In the genomic region with DNA sequence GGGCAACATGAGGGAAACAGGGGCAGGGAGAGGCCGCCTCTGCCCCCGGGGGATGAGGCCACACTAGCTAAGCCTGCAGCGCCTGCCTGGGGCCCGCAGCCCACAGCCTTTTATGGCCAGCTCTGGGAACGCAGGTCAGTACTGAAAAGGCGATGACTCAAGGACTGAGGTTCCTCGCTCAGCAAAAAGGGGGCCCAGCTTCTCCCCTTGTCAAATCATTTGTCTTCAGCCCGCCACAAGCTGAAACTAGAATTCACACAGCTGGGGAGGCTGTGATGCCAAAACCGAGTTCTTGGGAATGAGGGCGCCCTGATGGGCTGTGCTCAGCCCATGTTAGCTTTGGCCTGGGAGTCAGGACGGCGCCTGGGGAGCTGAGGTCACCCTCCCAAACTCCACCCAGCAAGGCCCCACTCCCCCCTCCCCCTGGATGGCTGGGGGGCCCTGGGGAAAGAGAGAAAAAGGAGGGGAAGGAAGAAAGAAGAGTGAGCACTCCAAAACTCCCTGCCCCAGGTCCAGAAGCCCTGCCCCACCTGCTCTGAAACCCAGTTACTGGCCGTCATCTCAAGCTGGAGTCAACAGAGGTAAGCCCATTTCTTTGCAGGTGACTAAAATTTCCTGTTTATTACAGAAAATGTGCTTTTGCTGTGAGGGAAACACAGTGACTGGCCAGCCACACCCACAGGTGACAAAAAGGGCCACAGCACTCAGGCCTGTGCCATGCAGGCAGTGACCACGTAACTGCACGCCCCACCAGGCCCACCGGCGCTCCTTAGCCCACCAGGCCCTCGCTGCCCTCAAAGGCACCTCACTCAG, we compare ENCODE assay signal across 8 cellular contexts. TPM values are rescaled to one million over a fixed set of nuclear protein-coding genes. Genes with fewer than 3 reads are reported as not detected.
DNase-seq lines count a peak whose midpoint lies in the region; ATAC-seq and TF ChIP-seq lines count a peak whose summit lies in the region.

No MANE protein-coding gene starts in this region.

- TF ChIP-seq POLR2A in right lobe of liver (IDR thresholded peaks at IDR 0.05), result no peak

- DNase-seq in stimulated activated CD4-positive, alpha-beta T cell treated with anti-CD3 and anti-CD28 coated beads, Interleukin-15, amount 100 ng/mL, for 24 hours, result peak; percentile 83
- DNase-seq in stimulated activated CD4-positive, alpha-beta T cell treated with anti-CD3 and anti-CD28 coated beads, Interleukin-4, amount 100 ng/mL, for 4 hours, result no peak
- DNase-seq in NOMO-1 (lab: John Stamatoyannopoulos, UW; ENCODE audit: unreplicated experiment in 2 of 2) (peak; percentile 65 to 68), brain microvascular endothelial cell (peak; percentile 72), right lobe of liver (peak in 1 of 3 donors; percentile 55), substantia nigra (lab: John Stamatoyannopoulos, UW) (peak in 20 of 49 donors; percentile 18 to 77 (median 48)), NCI-H2107 treated with DMSO at 0.1 percent for 48 hours (lab: John Stamatoyannopoulos, UW; ENCODE audit: unreplicated experiment) (no peak), NCI-H774 (lab: John Stamatoyannopoulos, UW) (no peak)

- TF ChIP-seq CTCF in brain microvascular endothelial cell (IDR thresholded peaks at IDR 0.05; ENCODE audit: low read depth, low read length, missing control alignments), result no peak
- TF ChIP-seq CTCF in right lobe of liver (IDR thresholded peaks at IDR 0.05), result no peak

- H3K36me3 ChIP-seq in brain microvascular endothelial cell (replicated peaks) (peaks cover 5% of the 10 kb centered on the region), right lobe of liver (no peaks in the 10 kb centered on the region)

- WGBS in right lobe of liver (ENCODE audit: insufficient coverage, low coverage, low lambda C conversion rate, missing lambda C conversion rate), result 55% methylated on average over 13 of the region's 18 CpGs

- ATAC-seq in right lobe of liver, result peak; percentile 4 to 45 (median 28)

- no peak overlapping the region for H3K4me3 ChIP-seq in brain microvascular endothelial cell (ENCODE audit: low read depth, low read length)
- H3K4me3 ChIP-seq in right lobe of liver, result no peak overlapping the region

- H3K27me3 ChIP-seq in brain microvascular endothelial cell (replicated peaks), result no peaks in the 10 kb centered on the region
- H3K27me3 ChIP-seq in right lobe of liver, result no peaks in the 10 kb centered on the region

- H3K27ac ChIP-seq in brain microvascular endothelial cell, result peak overlapping the region; percentile 83
- peak overlapping the region; percentile 49 to 60 (median 52) for H3K27ac ChIP-seq in right lobe of liver
- H3K27ac ChIP-seq in substantia nigra (ENCODE audit: low read depth, low read length, poor library complexity, severe bottlenecking), result peak overlapping the region; percentile 74

- H3K9me3 ChIP-seq in right lobe of liver, result no peaks in the 10 kb centered on the region

- in situ Hi-C loops in brain microvascular endothelial cell (cut with HindIII; ENCODE audit: low pct_ligation_motif_present, low sequenced_read_pairs), result no loop called here

- intact Hi-C loops in right lobe of liver (cut with DNase I), result no loop called here

- H3K4me1 ChIP-seq in right lobe of liver, result peaks cover 0 to 33% (median 20%) of the 10 kb centered on the region in 4 donors

RNA-seq across cellular contexts. Expression of a gene that starts 13.7 kb away (rescaled TPM):
- total RNA-seq in right lobe of liver, result 10 to 100 TPM; 18.8 to 36.1 (median 26.3) TPM

RNA-seq across cellular contexts. Expression of a gene that starts 20.2 kb away (rescaled TPM):
- total RNA-seq in right lobe of liver, result 1 to 10 TPM in 1 of 6 experiments, under 1 TPM in 5; 0.63 to 1.1 (median 0.99) TPM

RNA-seq across cellular contexts. Expression of a gene that starts 52.3 kb away (rescaled TPM):
- total RNA-seq in right lobe of liver, result 10 to 100 TPM; 26.4 to 42.9 (median 32.2) TPM

RNA-seq across cellular contexts. Expression of a gene that starts 54.3 kb away (rescaled TPM):
- total RNA-seq in right lobe of liver, result 10 to 100 TPM; 13.1 to 21.5 (median 17.0) TPM

RNA-seq across cellular contexts. Expression of a gene that starts 59.8 kb away (rescaled TPM):
- 10 to 100 TPM in 1 of 6 experiments, 1 to 10 TPM in 5; 6.8 to 12.6 (median 8.9) TPM for total RNA-seq in right lobe of liver

Comparison
In these comparisons a context has a peak if more than half of its experiments do, and no peak if none do; other contexts are left out.
1. DNase-seq: peak in stimulated activated CD4-positive, alpha-beta T cell treated with anti-CD3 and anti-CD28 coated beads, Interleukin-15, amount 100 ng/mL, for 24 hours (single experiment), NOMO-1 (2 of 2) and brain microvascular endothelial cell (single experiment); none in stimulated activated CD4-positive, alpha-beta T cell treated with anti-CD3 and anti-CD28 coated beads, Interleukin-4, amount 100 ng/mL, for 4 hours (0 of 2), NCI-H2107 treated with DMSO at 0.1 percent for 48 hours (single experiment) and NCI-H774 (single experiment).
2. Peak in every context shown above with its lines, with median percentiles within 50 percentile points of each other: H3K27ac ChIP-seq.